ENCODE assay signal across 1 cellular context in genomic region chr16:70653809-70654771, GRCh38.
A peak's percentile ranks its signal among the peaks of the same experiment; 100 is the strongest.
TF ChIP-seq lines count a peak whose summit lies in the region.

No MANE protein-coding gene starts in this region.

TF ChIP-seq in HepG2, 621 proteins besides CTCF, POLR2A, EP300 and RAD21 (continued from another document and continues in another):
- no peak for TF ChIP-seq ZNF337 (CRISPR knock-in tag; IDR thresholded peaks at IDR 0.05; ENCODE audit: borderline replicate concordance, low read depth)
- TF ChIP-seq CREBL2 (CRISPR knock-in tag; IDR thresholded peaks at IDR 0.05; ENCODE audit: borderline replicate concordance), result no peak
- TF ChIP-seq ZNF251 (CRISPR knock-in tag; IDR thresholded peaks at IDR 0.05), result no peak
- no peak for TF ChIP-seq AHR (CRISPR knock-in tag; IDR thresholded peaks at IDR 0.05)
- peak; percentile 38; the same call in 1 of the 2 replicates for TF ChIP-seq CEBPG (CRISPR knock-in tag; IDR thresholded peaks at IDR 0.05)
- no peak for TF ChIP-seq MTF2 (CRISPR knock-in tag; IDR thresholded peaks at IDR 0.05; ENCODE audit: borderline replicate concordance)
- no peak for TF ChIP-seq CREB1 (IDR thresholded peaks at IDR 0.05)
- no peak for TF ChIP-seq CREB1 (CRISPR knock-in tag; IDR thresholded peaks at IDR 0.05)
- TF ChIP-seq KLF15 (CRISPR knock-in tag; IDR thresholded peaks at IDR 0.05; ENCODE audit: borderline replicate concordance), result no peak
- peak; percentile 46; the same call in 1 of the 2 replicates for TF ChIP-seq ZNF691 (CRISPR knock-in tag; IDR thresholded peaks at IDR 0.05; ENCODE audit: borderline replicate concordance, low read depth)
- TF ChIP-seq ZNF781 (CRISPR knock-in tag; IDR thresholded peaks at IDR 0.05; ENCODE audit: borderline replicate concordance, not compliant biosample characterization), result no peak
- TF ChIP-seq IKZF5 (CRISPR knock-in tag; IDR thresholded peaks at IDR 0.05), result 0 out of 2 replicates have a peak, but pooled peaks have one; percentile 8
- no peak for TF ChIP-seq ZNF550 (CRISPR knock-in tag; IDR thresholded peaks at IDR 0.05; ENCODE audit: borderline replicate concordance)
- TF ChIP-seq CENPBD1 (CRISPR knock-in tag; IDR thresholded peaks at IDR 0.05; ENCODE audit: borderline replicate concordance, low read depth), result no peak
- TF ChIP-seq MXD3 (CRISPR knock-in tag; IDR thresholded peaks at IDR 0.05), result no peak
- 0 out of 2 replicates have a peak, but pooled peaks have one; percentile 6 for TF ChIP-seq NFAT5 (CRISPR knock-in tag; IDR thresholded peaks at IDR 0.05)
- TF ChIP-seq ZNF574 (CRISPR knock-in tag; IDR thresholded peaks at IDR 0.05), result 0 out of 2 replicates have a peak, but pooled peaks have one; percentile 15
- TF ChIP-seq RXRB (CRISPR knock-in tag; IDR thresholded peaks at IDR 0.05; ENCODE audit: borderline replicate concordance), result peak; percentile 64; the same call in 1 of the 2 replicates
- TF ChIP-seq ZBTB25 (CRISPR knock-in tag; IDR thresholded peaks at IDR 0.05), result peak; percentile 66; the same call in 1 of the 2 replicates
- no peak for TF ChIP-seq FOXO4 (CRISPR knock-in tag; conservative IDR thresholded peaks at IDR 0.05)
- no peak for TF ChIP-seq POLR2AphosphoS5 (IDR thresholded peaks at IDR 0.05; ENCODE audit: low read depth, low read length)
- TF ChIP-seq ZBTB43 (CRISPR knock-in tag; conservative IDR thresholded peaks at IDR 0.05), result peak; percentile 37; the same call in 1 of the 2 replicates
- no peak for TF ChIP-seq NCOA5 (CRISPR knock-in tag; IDR thresholded peaks at IDR 0.05)
- TF ChIP-seq NKX3-1 (CRISPR knock-in tag; IDR thresholded peaks at IDR 0.05), result no peak
- TF ChIP-seq MAFF (IDR thresholded peaks at IDR 0.05; ENCODE audit: low read depth, low read length), result 0 out of 2 replicates have a peak, but pooled peaks have one; percentile 1
- TF ChIP-seq ZNF225 (CRISPR knock-in tag; IDR thresholded peaks at IDR 0.05), result peak; percentile 72; the same call in 1 of the 2 replicates
- no peak for TF ChIP-seq PITX1 (CRISPR knock-in tag; IDR thresholded peaks at IDR 0.05)
- no peak; the same call in 1 of the 2 replicates for TF ChIP-seq GMEB1 (CRISPR knock-in tag; IDR thresholded peaks at IDR 0.05; ENCODE audit: borderline replicate concordance)
- TF ChIP-seq ZFP1 (CRISPR knock-in tag; IDR thresholded peaks at IDR 0.05), result no peak
- TF ChIP-seq ZNF770 (CRISPR knock-in tag; IDR thresholded peaks at IDR 0.05), result 0 out of 2 replicates have a peak, but pooled peaks have one; percentile 38
- no peak for TF ChIP-seq ZFP62 (CRISPR knock-in tag; IDR thresholded peaks at IDR 0.05)
- TF ChIP-seq ARNTL (CRISPR knock-in tag; IDR thresholded peaks at IDR 0.05), result no peak
- TF ChIP-seq ATF2 (CRISPR knock-in tag; IDR thresholded peaks at IDR 0.05), result peak; percentile 63; the same call in 1 of the 2 replicates
- peak; percentile 80; the same call in 1 of the 2 replicates for TF ChIP-seq MIER3 (CRISPR knock-in tag; IDR thresholded peaks at IDR 0.05; ENCODE audit: borderline replicate concordance)
